ENCODE assay signal across 23 cellular contexts in genomic region chr3:140225996-140226395, GRCh38.
"Had no signal": no experiment of that assay in that cellular context is flagged by ENCODE, and none has a peak within 500 bp of the region (broad histone marks: within the 10 kb centered on the region; RNA-seq: fewer than 3 reads in every experiment).

No MANE protein-coding gene starts in this region.

- H3K36me3 Mint-ChIP-seq: naive B cell had no signal

- H3K27ac Mint-ChIP-seq: mesothelial cell of epicardium, naive B cell had no signal

- DNase-seq: dermis blood vessel endothelial cell; dorsolateral prefrontal cortex; effector CD4-positive, alpha-beta T cell; effector memory CD4-positive, alpha-beta T cell; erythroblast; esophagus squamous epithelium; foreskin fibroblast; foreskin melanocyte; gastrocnemius medialis; glutamatergic neuron; head of caudate nucleus; heart right ventricle; hippocampal formation; left cardiac atrium; left lung; left ventricle myocardium superior; lower lobe of right lung; mesenchymal stem cell; mucosa of descending colon; naive B cell had no signal

- H3K9me3 ChIP-seq: esophagus squamous epithelium, gastrocnemius medialis, lower lobe of right lung, mucosa of descending colon had no signal

- H3K4me1 ChIP-seq: esophagus squamous epithelium, gastrocnemius medialis, heart right ventricle, left lung, lower lobe of right lung had no signal

- H3K4me3 ChIP-seq: coronary artery, dorsolateral prefrontal cortex, esophagus squamous epithelium, gastrocnemius medialis, heart right ventricle, left lung, lower lobe of right lung, mucosa of descending colon had no signal

- H3K4me1 Mint-ChIP-seq: mesothelial cell of epicardium, naive B cell had no signal

- H3K27ac ChIP-seq: coronary artery, dorsolateral prefrontal cortex, epithelial cell of prostate, esophagus squamous epithelium, gastrocnemius medialis, heart right ventricle, left lung, lower lobe of right lung had no signal

- H3K4me3 Mint-ChIP-seq: mesothelial cell of epicardium, naive B cell had no signal

- H3K27me3 ChIP-seq: dorsolateral prefrontal cortex, esophagus squamous epithelium, gastrocnemius medialis, heart right ventricle, left lung had no signal

- H3K36me3 ChIP-seq: esophagus squamous epithelium, gastrocnemius medialis, heart right ventricle, left lung, lower lobe of right lung had no signal
